ENCODE assay signal across 8 cellular contexts in genomic region chr15:100601628-100602063, GRCh38. TPM values are rescaled to one million over a fixed set of nuclear protein-coding genes. Genes with fewer than 3 reads are reported as not detected.
A peak's percentile ranks its signal among the peaks of the same experiment; 100 is the strongest.
DNase-seq lines count a peak whose midpoint lies in the region; ATAC-seq, FAIRE-seq and TF ChIP-seq lines count a peak whose summit lies in the region.

No MANE protein-coding gene starts in this region.

- H3K4me3 ChIP-seq in GM08714 (ENCODE audit: low read length): peak overlapping the region; percentile 88
- peak overlapping the region; percentile 76 to 100 for H3K4me3 ChIP-seq in kidney (ENCODE audit: low read length in 2 of 2)
- H3K4me3 ChIP-seq in upper lobe of left lung: peak overlapping the region; percentile 87 to 99 (median 93)

- POLR2A ChIA-PET in T-cell (lab: Charles Lee): no interaction called here

- H3K4me1 Mint-ChIP-seq in T-cell: peaks cover 65 to 69% (median 69%) of the 10 kb centered on the region in 3 donors

- no peak for TF ChIP-seq POLR2A in upper lobe of left lung (IDR thresholded peaks at IDR 0.05)

- TF ChIP-seq CTCF in kidney (IDR thresholded peaks at IDR 0.05; ENCODE audit: borderline replicate concordance, extremely low read depth, insufficient read depth): no peak
- TF ChIP-seq CTCF in upper lobe of left lung (IDR thresholded peaks at IDR 0.05): no peak

- no peak overlapping the region for H3K27ac Mint-ChIP-seq in T-cell

- no peaks in the 10 kb centered on the region for H3K9me3 Mint-ChIP-seq in T-cell

- intact Hi-C loops in kidney (cut with DNase I): no loop called here

- no peak for TF ChIP-seq EP300 in upper lobe of left lung (IDR thresholded peaks at IDR 0.05)

- DNase-seq in T-cell (no peak), kidney (no peak), upper lobe of left lung (no peak), middle frontal gyrus (ENCODE audit: extremely low spot score, low spot score) (no peak)
- no peak for DNase-seq in stimulated activated CD4-positive, alpha-beta T cell treated with anti-CD3 and anti-CD28 coated beads, Interleukin-4, amount 100 ng/mL, for 24 hours

- H3K4me1 ChIP-seq in kidney (ENCODE audit: control insufficient read depth in 1 of 2, insufficient read depth in 1 of 2, low read depth in 1 of 2, low read length in 2 of 2) (peaks cover 10 to 27% of the 10 kb centered on the region in 2 donors), upper lobe of left lung (peaks cover 20 to 33% (median 31%) of the 10 kb centered on the region in 4 donors)

- H3K9me3 ChIP-seq in kidney (ENCODE audit: control insufficient read depth in 1 of 2, low read length in 2 of 2): no peaks in the 10 kb centered on the region
- H3K9me3 ChIP-seq in upper lobe of left lung: no peaks in the 10 kb centered on the region

- ATAC-seq in HG02610 (IDR thresholded peaks at IDR 0.05; ENCODE audit: unreplicated experiment): peak; percentile 9
- peak; percentile 8 to 17 (median 11) for ATAC-seq in T-cell (replicated peaks in 1 of 4)
- peak; percentile 4 to 44 for ATAC-seq in upper lobe of left lung (ENCODE audit: low FRiP score in 2 of 2)
- ATAC-seq in esophagus mucosa: no peak

- peak overlapping the region; percentile 86 to 97 for H3K9ac ChIP-seq in kidney (ENCODE audit: low read length in 2 of 2)

- H3K27ac ChIP-seq in kidney (ENCODE audit: low read depth in 2 of 2, low read length in 2 of 2) (peak overlapping the region; percentile 25 to 83), upper lobe of left lung (peak overlapping the region; percentile 73 to 95 (median 91))

- H3K36me3 ChIP-seq in kidney (ENCODE audit: control insufficient read depth in 1 of 2, insufficient read depth in 2 of 2, low read length in 2 of 2): peaks cover 2 to 4% of the 10 kb centered on the region in 2 donors
- H3K36me3 ChIP-seq in upper lobe of left lung: peaks cover 0 to 5% (median 0%) of the 10 kb centered on the region in 4 donors

- no peak overlapping the region for H3K4me3 Mint-ChIP-seq in T-cell

- H3K27me3 ChIP-seq in upper lobe of left lung: no peaks in the 10 kb centered on the region

- 0 to 1% methylated on average over 20 to 21 of the region's 21 CpGs for WGBS in upper lobe of left lung, 2 donors

- no peak for FAIRE-seq in kidney (lab: Jason Lieb, UNC)

- H3K36me3 Mint-ChIP-seq in T-cell: peaks cover 20% of the 10 kb centered on the region

- H3K27me3 Mint-ChIP-seq in T-cell: no peaks in the 10 kb centered on the region

- CTCF ChIA-PET in T-cell (lab: Charles Lee): interaction anchor here in 1 of 2 donors (0.8 to 2.1 kb wide), 3 partner anchors 30 to 869 kb away, joined by 6 to 10 read pairs (median 8); partner anchors contain the start of gene LYSMD4

RNA-seq across cellular contexts. Expression of gene LINS1, which starts 0.3 kb away (rescaled TPM):
- total RNA-seq in T-cell: 10 to 100 TPM; 42.9 to 88.1 (median 77.0) TPM
- total RNA-seq in kidney: 20.6 TPM
- 8.8 TPM for polyA plus RNA-seq in kidney (ENCODE audit: insufficient read depth, low read depth, low replicate concordance)
- total RNA-seq in upper lobe of left lung: 10 to 100 TPM; 11.8 to 43.0 (median 18.2) TPM
- 14.6 TPM for total RNA-seq in esophagus mucosa

RNA-seq across cellular contexts. Expression of gene ASB7, which starts 0.7 kb away (rescaled TPM):
- total RNA-seq in T-cell (10 to 100 TPM; 17.7 to 24.8 (median 21.8) TPM), kidney (17.7 TPM), upper lobe of left lung (10 to 100 TPM; 11.7 to 19.8 (median 14.2) TPM), esophagus mucosa (8.3 TPM)
- 5.3 TPM for polyA plus RNA-seq in kidney (ENCODE audit: insufficient read depth, low read depth, low replicate concordance)
